8 cellular contexts compared by ENCODE assay signal in genomic region chr19:43562698-43563241, GRCh38. TPM values are rescaled to one million over a fixed set of nuclear protein-coding genes. Genes with fewer than 3 reads are reported as not detected.
DNase-seq lines count a peak whose midpoint lies in the region; ATAC-seq, FAIRE-seq and TF ChIP-seq lines count a peak whose summit lies in the region.

No MANE protein-coding gene starts in this region.

- peak; percentile 93 to 94 for ATAC-seq in CD4-positive, CD25-positive, alpha-beta regulatory T cell (ENCODE audit: low read depth in 2 of 2)
- ATAC-seq in GM21576 (IDR thresholded peaks at IDR 0.05; ENCODE audit: unreplicated experiment): peak; percentile 61
- ATAC-seq in mucosa of descending colon: peak; percentile 83

- FAIRE-seq in D721Med (lab: Jason Lieb, UNC): no peak

- H3K36me3 Mint-ChIP-seq in CD4-positive, CD25-positive, alpha-beta regulatory T cell: peaks cover 22% of the 10 kb centered on the region

- H3K27me3 Mint-ChIP-seq in CD4-positive, CD25-positive, alpha-beta regulatory T cell: no peaks in the 10 kb centered on the region

- peak overlapping the region; percentile 92 for H3K27ac ChIP-seq in CD4-positive, CD25-positive, alpha-beta regulatory T cell (ENCODE audit: insufficient read depth, low read length, poor library complexity, severe bottlenecking)

- peak overlapping the region; percentile 76 for H3K4me3 ChIP-seq in CD4-positive, CD25-positive, alpha-beta regulatory T cell (ENCODE audit: low read depth, low read length)
- H3K4me3 ChIP-seq in mucosa of descending colon: no peak overlapping the region

- peak overlapping the region; percentile 93 to 99 (median 97) for H3K27ac Mint-ChIP-seq in CD4-positive, CD25-positive, alpha-beta regulatory T cell

- H3K27me3 ChIP-seq in CD4-positive, CD25-positive, alpha-beta regulatory T cell (ENCODE audit: control insufficient read depth, insufficient read depth, low read length): no peaks in the 10 kb centered on the region

- H3K9me3 ChIP-seq in CD4-positive, CD25-positive, alpha-beta regulatory T cell (ENCODE audit: control insufficient read depth in 2 of 2, low read length in 2 of 2): no peaks in the 10 kb centered on the region
- no peaks in the 10 kb centered on the region for H3K9me3 ChIP-seq in mucosa of descending colon

- peak overlapping the region; percentile 22 to 86 (median 66) for H3K4me3 Mint-ChIP-seq in CD4-positive, CD25-positive, alpha-beta regulatory T cell

- intact Hi-C loops in mucosa of descending colon (cut with DNase I, micrococcal nuclease): no loop called here

- H3K4me1 Mint-ChIP-seq in CD4-positive, CD25-positive, alpha-beta regulatory T cell: peaks cover 0 to 57% (median 43%) of the 10 kb centered on the region in 4 donors

- H3K9me3 Mint-ChIP-seq in CD4-positive, CD25-positive, alpha-beta regulatory T cell: peaks cover 0 to 2% (median 0%) of the 10 kb centered on the region in 7 donors

- DNase-seq in CD4-positive, CD25-positive, alpha-beta regulatory T cell: peak; percentile 54 to 94 (median 83)
- DNase-seq in NCI-H2029 (lab: John Stamatoyannopoulos, UW) (peak; percentile 91), cerebellar nuclear complex (lab: John Stamatoyannopoulos, UW) (peak; percentile 65 to 90), mucosa of descending colon (peak; percentile 66 to 91 (median 76)), D721Med (ENCODE audit: insufficient read length, low spot score) (no peak)
- peak; percentile 69 to 75 for DNase-seq in activated CD4-positive, alpha-beta T cell treated with anti-CD3 and anti-CD28 coated beads for 4 hours
- peak; percentile 53 to 68 for DNase-seq in stimulated activated CD8-positive, alpha-beta memory T cell treated with anti-CD3 and anti-CD28 coated beads, Interleukin-7, amount 100 ng/mL, for 48 hours (ENCODE audit: extremely low read depth in 1 of 2, low read depth in 1 of 2)

- H3K4me1 ChIP-seq in CD4-positive, CD25-positive, alpha-beta regulatory T cell (ENCODE audit: control insufficient read depth, insufficient read depth, low read length, poor library complexity, severe bottlenecking): peaks cover 35% of the 10 kb centered on the region
- no peaks in the 10 kb centered on the region for H3K4me1 ChIP-seq in mucosa of descending colon (ENCODE audit: low read depth)

- TF ChIP-seq CTCF in mucosa of descending colon (IDR thresholded peaks at IDR 0.05): no peak
- TF ChIP-seq CTCF in D721Med (IDR thresholded peaks at IDR 0.05; ENCODE audit: insufficient read depth, missing control alignments): no peak

- peaks cover 9% of the 10 kb centered on the region for H3K36me3 ChIP-seq in CD4-positive, CD25-positive, alpha-beta regulatory T cell (ENCODE audit: control insufficient read depth, insufficient read depth, low read length)
- no peaks in the 10 kb centered on the region for H3K36me3 ChIP-seq in mucosa of descending colon (ENCODE audit: low read depth)

RNA-seq across cellular contexts. Expression of gene XRCC1, which starts 12.6 kb away (rescaled TPM):
- total RNA-seq in CD4-positive, CD25-positive, alpha-beta regulatory T cell: 35.4 TPM
- polyA plus RNA-seq in CD4-positive, CD25-positive, alpha-beta regulatory T cell: 10 to 100 TPM; 19.8 to 26.9 (median 24.3) TPM
- 10 to 100 TPM; 16.4 to 33.4 (median 21.1) TPM for total RNA-seq in mucosa of descending colon

RNA-seq across cellular contexts. Expression of gene PINLYP, which starts 12.8 kb away (rescaled TPM):
- total RNA-seq in CD4-positive, CD25-positive, alpha-beta regulatory T cell: not detected
- 1 to 10 TPM in 1 of 4 donors, under 1 TPM in 3; 0.42 to 1.3 (median 0.65) TPM for polyA plus RNA-seq in CD4-positive, CD25-positive, alpha-beta regulatory T cell
- total RNA-seq in mucosa of descending colon: 1 to 10 TPM in 2 of 3 donors, under 1 TPM in 1; 0.61 to 7.4 (median 2.0) TPM

RNA-seq across cellular contexts. Expression of gene ZNF575, which starts 29.8 kb away (rescaled TPM):
- 3.3 TPM for total RNA-seq in CD4-positive, CD25-positive, alpha-beta regulatory T cell
- polyA plus RNA-seq in CD4-positive, CD25-positive, alpha-beta regulatory T cell: 1 to 10 TPM in 3 of 4 donors, under 1 TPM in 1; 0.83 to 1.6 (median 1.3) TPM
- 10 to 100 TPM in 1 of 3 donors, 1 to 10 TPM in 2; 9.1 to 18.2 (median 9.6) TPM for total RNA-seq in mucosa of descending colon

RNA-seq across cellular contexts. Expression of gene IRGQ, which starts 33.2 kb away (rescaled TPM):
- 40.9 TPM for total RNA-seq in CD4-positive, CD25-positive, alpha-beta regulatory T cell
- polyA plus RNA-seq in CD4-positive, CD25-positive, alpha-beta regulatory T cell: 1 to 10 TPM in 3 of 4 donors, under 1 TPM in 1; 0.54 to 3.0 (median 1.5) TPM
- 10 to 100 TPM; 18.9 to 29.4 (median 21.9) TPM for total RNA-seq in mucosa of descending colon

RNA-seq across cellular contexts. Expression of gene ZNF576, which starts 33.6 kb away (rescaled TPM):
- 8.7 TPM for total RNA-seq in CD4-positive, CD25-positive, alpha-beta regulatory T cell
- 10 to 100 TPM in 2 of 4 donors, 1 to 10 TPM in 2; 5.5 to 11.0 (median 9.9) TPM for polyA plus RNA-seq in CD4-positive, CD25-positive, alpha-beta regulatory T cell
- total RNA-seq in mucosa of descending colon: 10 to 100 TPM; 15.4 to 18.9 (median 16.3) TPM
